Comparison of ENCODE assay signal across 27 cellular contexts in genomic region chr3:38266810-38267209, GRCh38. TPM values are rescaled to one million over a fixed set of nuclear protein-coding genes. Genes with fewer than 3 reads are reported as not detected.
"Had no signal": no experiment of that assay in that cellular context is flagged by ENCODE, and none has a peak within 500 bp of the region (broad histone marks: within the 10 kb centered on the region; RNA-seq: fewer than 3 reads in every experiment).

No MANE protein-coding gene starts in this region.

- H3K27me3 ChIP-seq: esophagus squamous epithelium, right atrium auricular region, stomach, testis, tibial artery, upper lobe of left lung had no signal

- H3K27ac ChIP-seq: coronary artery, esophagus squamous epithelium, lower lobe of right lung, prostate gland, right atrium auricular region, stomach, testis, tibial artery, upper lobe of left lung had no signal

- H3K9me3 ChIP-seq: esophagus squamous epithelium, lower lobe of right lung, mucosa of descending colon, prostate gland, right atrium auricular region, stomach, testis, tibial artery, upper lobe of left lung had no signal

- DNase-seq: dermis blood vessel endothelial cell; effector memory CD4-positive, alpha-beta T cell; esophagus squamous epithelium; foreskin melanocyte; hypothalamus; immature natural killer cell; islet precursor cell; left ventricle myocardium superior; lower lobe of right lung; mucosa of descending colon; naive B cell; stimulated activated CD4-positive, alpha-beta T cell treated with anti-CD3 and anti-CD28 coated beads, Interleukin-12 subunit alpha, Interleukin-12 subunit beta, amount 100 ng/mL, for 4 hours; stimulated activated CD4-positive, alpha-beta T cell treated with anti-CD3 and anti-CD28 coated beads, Interleukin-1b, Interleukin-23, amount 100 ng/mL, for 48 hours; stimulated activated CD4-positive, alpha-beta T cell treated with anti-CD3 and anti-CD28 coated beads, Interleukin-4, amount 100 ng/mL, for 24 hours; stimulated activated naive CD4-positive, alpha-beta T cell treated with Interleukin-2 at 50 U/mL for 16 hours; stomach; testis; tibial artery; upper lobe of left lung had no signal

- H3K4me1 ChIP-seq: lower lobe of right lung, prostate gland, stomach, testis, tibial artery, upper lobe of left lung had no signal

- H3K36me3 ChIP-seq: lower lobe of right lung, prostate gland, right atrium auricular region, upper lobe of left lung had no signal

- H3K4me3 ChIP-seq: coronary artery, esophagus squamous epithelium, lower lobe of right lung, mucosa of descending colon, prostate gland, right atrium auricular region, smooth muscle cell, stomach, testis, tibial artery, upper lobe of left lung had no signal

RNA-seq across cellular contexts. Expression of gene SLC22A13, which starts 1.2 kb away (rescaled TPM):
- total RNA-seq: epithelial cell of proximal tubule, left ventricle myocardium superior, right atrium auricular region had no signal

RNA-seq across cellular contexts. Expression of gene SLC22A14, which starts 15.3 kb away (rescaled TPM):
- total RNA-seq: endothelial cell of umbilical vein, epithelial cell of proximal tubule, left ventricle myocardium superior, lower lobe of right lung, neural crest cell, right atrium auricular region, stomach, subcutaneous adipose tissue had no signal
